7 cellular contexts compared by ENCODE assay signal in genomic region chr19:50329146-50329925, GRCh38. TPM values are rescaled to one million over a fixed set of nuclear protein-coding genes. Genes with fewer than 3 reads are reported as not detected.
A peak's percentile ranks its signal among the peaks of the same experiment; 100 is the strongest.
DNase-seq lines count a peak whose midpoint lies in the region; ATAC-seq lines count a peak whose summit lies in the region.

Gene KCNC3 (minus strand): TSS chr19:50329377. CDS start chr19:50329082, 295 bp downstream.

- no peaks in the 10 kb centered on the region for H3K9me3 Mint-ChIP-seq in activated CD4-positive, alpha-beta T cell treated with anti-CD3 and anti-CD28 coated beads, Interleukin-2, amount 10 ng/mL, durations not matched to agents 24 days and 14 days

- peaks cover 20% of the 10 kb centered on the region for H3K27me3 Mint-ChIP-seq in activated CD4-positive, alpha-beta T cell treated with anti-CD3 and anti-CD28 coated beads, Interleukin-2, amount 10 ng/mL, durations not matched to agents 24 days and 14 days

- H3K27me3 ChIP-seq in layer of hippocampus (ENCODE audit: control insufficient read depth, insufficient read depth, low read length): no peaks in the 10 kb centered on the region

- H3K36me3 Mint-ChIP-seq in activated CD4-positive, alpha-beta T cell treated with anti-CD3 and anti-CD28 coated beads, Interleukin-2, amount 10 ng/mL, durations not matched to agents 24 days and 14 days (ENCODE audit: low read depth): peaks cover 19% of the 10 kb centered on the region

- peak within 1 kb of the TSS; percentile 82 for H3K27ac ChIP-seq in layer of hippocampus (ENCODE audit: low read depth, low read length)

- peak; percentile 98 for DNase-seq in NCI-H2227 treated with DMSO at 0.1 percent for 48 hours (lab: John Stamatoyannopoulos, UW)
- DNase-seq in activated CD4-positive, alpha-beta T cell treated with anti-CD3 and anti-CD28 coated beads, Interleukin-2, amount 10 ng/mL, durations not matched to agents 24 days and 14 days: peak; percentile 98
- DNase-seq in cortex of kidney (lab: John Stamatoyannopoulos, UW): peak; percentile 51
- DNase-seq in stimulated activated CD4-positive, alpha-beta T cell treated with anti-CD3 and anti-CD28 coated beads, Interleukin-1b, Interleukin-23, amount 100 ng/mL, for 4 hours (ENCODE audit: low read depth in 2 of 2): peak; percentile 81 to 96

- ATAC-seq in GM18517 (IDR thresholded peaks at IDR 0.05; ENCODE audit: unreplicated experiment) (peak; percentile 52), HG03025 (IDR thresholded peaks at IDR 0.05; ENCODE audit: low FRiP score, unreplicated experiment) (peak; percentile 37)

- H3K27ac Mint-ChIP-seq in activated CD4-positive, alpha-beta T cell treated with anti-CD3 and anti-CD28 coated beads, Interleukin-2, amount 10 ng/mL, durations not matched to agents 24 days and 14 days: peak within 1 kb of the TSS; percentile 92

- H3K4me3 Mint-ChIP-seq in activated CD4-positive, alpha-beta T cell treated with anti-CD3 and anti-CD28 coated beads, Interleukin-2, amount 10 ng/mL, durations not matched to agents 24 days and 14 days: peak within 1 kb of the TSS; percentile 89

- intact Hi-C loops in activated CD4-positive, alpha-beta T cell treated with anti-CD3 and anti-CD28 coated beads, Interleukin-2, amount 10 ng/mL, durations not matched to agents 24 days and 14 days (cut with micrococcal nuclease): loop anchor here (1.0 to 5.0 kb wide), 2 partner anchors 55 to 77 kb away; partner anchors contain the start of gene POLD1

- H3K4me1 Mint-ChIP-seq in activated CD4-positive, alpha-beta T cell treated with anti-CD3 and anti-CD28 coated beads, Interleukin-2, amount 10 ng/mL, durations not matched to agents 24 days and 14 days: peaks cover 73% of the 10 kb centered on the region

RNA-seq across cellular contexts. Expression of gene KCNC3, which starts in this region (rescaled TPM):
- 20.3 TPM in 2 replicates for total RNA-seq in activated CD4-positive, alpha-beta T cell treated with anti-CD3 and anti-CD28 coated beads, Interleukin-2, amount 10 ng/mL, durations not matched to agents 24 days and 14 days

Comparison
In these comparisons a context has a peak if more than half of its experiments do, and no peak if none do; other contexts are left out.
1. Peak in every context shown above with its lines: DNase-seq, ATAC-seq and H3K27ac ChIP-seq.